In genomic region chr14:93005135-93005813, GRCh38 we compare ENCODE assay signal across 18 cellular contexts.
A peak's percentile ranks its signal among the peaks of the same experiment; 100 is the strongest.
DNase-seq lines count a peak whose midpoint lies in the region; ATAC-seq, FAIRE-seq and TF ChIP-seq lines count a peak whose summit lies in the region.
"Had no signal": no experiment of that assay in that cellular context is flagged by ENCODE, and none has a peak within 500 bp of the region (broad histone marks: within the 10 kb centered on the region; RNA-seq: fewer than 3 reads in every experiment).

No MANE protein-coding gene starts in this region.

- H3K4me3 Mint-ChIP-seq in activated T-cell treated with anti-CD3 and anti-CD28 coated beads, Interleukin-2, amount 50 U/mL, for 24 hours: no peak overlapping the region
- no peak overlapping the region for H3K4me3 Mint-ChIP-seq in activated T-cell treated with anti-CD3 and anti-CD28 coated beads, Interleukin-2, amount 50 U/mL, for 72 hours
- no peak overlapping the region for H3K4me3 Mint-ChIP-seq in endothelial cell (ENCODE audit: unreplicated experiment)
- H3K4me3 Mint-ChIP-seq: HFFc6 had no signal

- H3K27me3 Mint-ChIP-seq in activated T-cell treated with anti-CD3 and anti-CD28 coated beads, Interleukin-2, amount 50 U/mL, for 24 hours: no peaks in the 10 kb centered on the region
- H3K27me3 Mint-ChIP-seq in activated T-cell treated with anti-CD3 and anti-CD28 coated beads, Interleukin-2, amount 50 U/mL, for 72 hours (ENCODE audit: low read depth): no peaks in the 10 kb centered on the region
- H3K27me3 Mint-ChIP-seq in endothelial cell (ENCODE audit: unreplicated experiment): peaks cover 5% of the 10 kb centered on the region

- H3K27ac Mint-ChIP-seq in activated T-cell treated with anti-CD3 and anti-CD28 coated beads, Interleukin-2, amount 50 U/mL, for 24 hours: peak overlapping the region; percentile 11
- H3K27ac Mint-ChIP-seq in activated T-cell treated with anti-CD3 and anti-CD28 coated beads, Interleukin-2, amount 50 U/mL, for 72 hours: no peak overlapping the region
- no peak overlapping the region for H3K27ac Mint-ChIP-seq in endothelial cell (ENCODE audit: unreplicated experiment)
- H3K27ac Mint-ChIP-seq: HFFc6 had no signal

- H3K4me3 ChIP-seq in body of pancreas (no peak overlapping the region), HepG2 (replicated peaks in 1 of 3; ENCODE audit: insufficient read depth in 1 of 3, low read depth in 2 of 3, low read length in 3 of 3) (no peak overlapping the region), tibial nerve (no peak overlapping the region), adrenal gland (no peak overlapping the region)

- intact Hi-C loops in body of pancreas (cut with DNase I): no loop called here
- intact Hi-C loops in HepG2 (cut with micrococcal nuclease; ENCODE audit: unreplicated experiment): no loop called here
- intact Hi-C loops in adrenal gland (cut with DNase I): no loop called here

- CTCF ChIA-PET in HepG2 (lab: Yijun Ruan, JAX; ENCODE audit: low intra/inter-chr PET ratio, low total read pairs): no interaction called here

- WGBS in body of pancreas, 2 donors: 38 to 49% methylated on average over 7 of the region's 7 CpGs
- WGBS in HepG2 (ENCODE audit: low lambda C conversion rate): 97% methylated on average over 7 of the region's 7 CpGs
- 82 to 83% methylated on average over 7 of the region's 7 CpGs for WGBS in tibial nerve, 2 donors
- WGBS in adrenal gland, 4 donors: 89 to 93% (median 91%) methylated on average over 7 of the region's 7 CpGs

- H3K9ac ChIP-seq in HepG2 (ENCODE audit: insufficient read depth, low read depth, low read length): no peak overlapping the region
- H3K9ac ChIP-seq: parathyroid adenoma had no signal

- no peak for ATAC-seq in activated T-cell treated with anti-CD3 and anti-CD28 coated beads, Interleukin-2, amount 50 U/mL, for 72 hours (replicated peaks in 1 of 2)
- ATAC-seq in body of pancreas (peak; percentile 55), HepG2 (no peak), GM19328 (IDR thresholded peaks at IDR 0.05; ENCODE audit: unreplicated experiment) (no peak)
- ATAC-seq: PC-3 had no signal

- no peak for TF ChIP-seq EP300 in HepG2 (IDR thresholded peaks at IDR 0.05; ENCODE audit: low read depth in 2 of 2, low read length in 2 of 2)
- TF ChIP-seq EP300 in HepG2 (CRISPR knock-in tag; IDR thresholded peaks at IDR 0.05; ENCODE audit: borderline replicate concordance): no peak
- no peak for TF ChIP-seq EP300 in tibial nerve (IDR thresholded peaks at IDR 0.05)

- H3K36me3 Mint-ChIP-seq in activated T-cell treated with anti-CD3 and anti-CD28 coated beads, Interleukin-2, amount 50 U/mL, for 24 hours (ENCODE audit: low read depth): peaks cover 13% of the 10 kb centered on the region
- no peaks in the 10 kb centered on the region for H3K36me3 Mint-ChIP-seq in activated T-cell treated with anti-CD3 and anti-CD28 coated beads, Interleukin-2, amount 50 U/mL, for 72 hours (ENCODE audit: insufficient read depth in 2 of 2)
- H3K36me3 Mint-ChIP-seq in endothelial cell (ENCODE audit: low read depth, unreplicated experiment): no peaks in the 10 kb centered on the region

- TF ChIP-seq POLR2A in body of pancreas (IDR thresholded peaks at IDR 0.05) (no peak), HepG2 (IDR thresholded peaks at IDR 0.05; ENCODE audit: insufficient read depth in 1 of 2, low read depth in 2 of 2, low read length in 2 of 2) (no peak), tibial nerve (IDR thresholded peaks at IDR 0.05) (no peak), adrenal gland (IDR thresholded peaks at IDR 0.05) (no peak)

- peak overlapping the region in 2 of 4 donors; percentile 13 to 55 for H3K27ac ChIP-seq in body of pancreas
- no peak overlapping the region for H3K27ac ChIP-seq in HepG2 (ENCODE audit: extremely low read length, insufficient read depth, low read length)
- H3K27ac ChIP-seq in tibial nerve: peak overlapping the region in 3 of 4 donors; percentile 69 to 92 (median 86)
- peak overlapping the region in 1 of 5 donors; percentile 26 for H3K27ac ChIP-seq in adrenal gland
- H3K27ac ChIP-seq: parathyroid adenoma had no signal

- no peak overlapping the region for H2AFZ ChIP-seq in HepG2 (ENCODE audit: low read length)
- H2AFZ ChIP-seq: parathyroid adenoma had no signal

- H3K27me3 ChIP-seq in body of pancreas: no peaks in the 10 kb centered on the region
- no peaks in the 10 kb centered on the region for H3K27me3 ChIP-seq in HepG2 (ENCODE audit: control insufficient read depth in 1 of 2, insufficient read depth in 2 of 2, low read length in 2 of 2)
- H3K27me3 ChIP-seq in tibial nerve: no peaks in the 10 kb centered on the region
- H3K27me3 ChIP-seq in adrenal gland: no peaks in the 10 kb centered on the region

- H3K4me2 ChIP-seq in HepG2 (ENCODE audit: low read depth, low read length): no peak overlapping the region

- peaks cover 11% of the 10 kb centered on the region for H3K4me1 Mint-ChIP-seq in activated T-cell treated with anti-CD3 and anti-CD28 coated beads, Interleukin-2, amount 50 U/mL, for 24 hours (ENCODE audit: low read depth)
- H3K4me1 Mint-ChIP-seq in activated T-cell treated with anti-CD3 and anti-CD28 coated beads, Interleukin-2, amount 50 U/mL, for 72 hours (ENCODE audit: low read depth): no peaks in the 10 kb centered on the region
- peaks cover 9% of the 10 kb centered on the region for H3K4me1 Mint-ChIP-seq in endothelial cell (ENCODE audit: unreplicated experiment)

- H4K20me1 ChIP-seq in HepG2 (ENCODE audit: insufficient read depth, low read length): no peaks in the 10 kb centered on the region

- H3K36me3 ChIP-seq in body of pancreas (replicated peaks in 1 of 2; ENCODE audit: insufficient read depth in 1 of 2, low read depth in 2 of 2) (no peaks in the 10 kb centered on the region), HepG2 (replicated peaks in 1 of 2; ENCODE audit: control insufficient read depth in 1 of 2, insufficient read depth in 2 of 2, low read length in 2 of 2) (peaks cover 0 to 1% of the 10 kb centered on the region in 2 experiments; a peak in 1 of 5 replicates), tibial nerve (no peaks in the 10 kb centered on the region), adrenal gland (replicated peaks in 1 of 2) (no peaks in the 10 kb centered on the region)

- no peaks in the 10 kb centered on the region for H3K9me3 Mint-ChIP-seq in activated T-cell treated with anti-CD3 and anti-CD28 coated beads, Interleukin-2, amount 50 U/mL, for 24 hours
- H3K9me3 Mint-ChIP-seq in activated T-cell treated with anti-CD3 and anti-CD28 coated beads, Interleukin-2, amount 50 U/mL, for 72 hours: no peaks in the 10 kb centered on the region
- H3K9me3 Mint-ChIP-seq in endothelial cell (ENCODE audit: unreplicated experiment): no peaks in the 10 kb centered on the region
- H3K9me3 Mint-ChIP-seq: HFFc6 had no signal

- DNase-seq in activated T-cell treated with anti-CD3 and anti-CD28 coated beads, Interleukin-2, amount 50 U/mL, for 24 hours: no peak
- no peak for DNase-seq in activated T-cell treated with anti-CD3 and anti-CD28 coated beads, Interleukin-2, amount 50 U/mL, for 72 hours
- peak; percentile 47 to 74 (median 64) for DNase-seq in body of pancreas
- no peak for DNase-seq in HepG2 (ENCODE audit: low spot score)
- no peak for DNase-seq in tibial nerve (ENCODE audit: low spot score in 2 of 2)
- no peak for DNase-seq in endothelial cell (ENCODE audit: low spot score)
- DNase-seq in adrenal gland: no peak
- DNase-seq: activated CD8-positive, alpha-beta memory T cell treated with anti-CD3 and anti-CD28 coated beads for 24 hours; activated effector memory CD4-positive, alpha-beta T cell treated with anti-CD3 and anti-CD28 coated beads, Interleukin-2, amount 50 U/mL, for 16 hours; HFFc6; NCI-H1048; NCI-H524 treated with DMSO at 0.1 percent for 48 hours; PC-3; stimulated activated CD4-positive, alpha-beta T cell treated with anti-CD3 and anti-CD28 coated beads, Interleukin-12 subunit alpha, Interleukin-12 subunit beta, amount 100 ng/mL, for 4 hours had no signal

- no peak for FAIRE-seq in HepG2 (lab: Jason Lieb, UNC)
- FAIRE-seq: bronchial epithelial cell, GM12892 had no signal

- H3K9me3 ChIP-seq in body of pancreas: no peaks in the 10 kb centered on the region
- H3K9me3 ChIP-seq in HepG2 (ENCODE audit: low read length): no peaks in the 10 kb centered on the region
- no peaks in the 10 kb centered on the region for H3K9me3 ChIP-seq in tibial nerve
- no peaks in the 10 kb centered on the region for H3K9me3 ChIP-seq in adrenal gland (replicated peaks in 1 of 3)

- BruUV-seq in HepG2 (replicated peaks; lab: Mats Ljungman, UMichigan): no TSS peak

- POLR2A ChIA-PET in HepG2 (lab: Yijun Ruan, JAX): no interaction called here

- no peaks in the 10 kb centered on the region for H3K79me2 ChIP-seq in HepG2 (ENCODE audit: insufficient read depth, low read length)

- TF ChIP-seq RAD21 in HepG2 (CRISPR knock-in tag; IDR thresholded peaks at IDR 0.05): no peak

- TF ChIP-seq CTCF in body of pancreas (IDR thresholded peaks at IDR 0.05) (no peak), HepG2 (CRISPR knock-in tag; IDR thresholded peaks at IDR 0.05) (no peak), tibial nerve (IDR thresholded peaks at IDR 0.05) (no peak), endothelial cell (IDR thresholded peaks at IDR 0.05; ENCODE audit: unreplicated experiment) (no peak), adrenal gland (IDR thresholded peaks at IDR 0.05) (no peak)

- H3K4me1 ChIP-seq in body of pancreas: peaks cover 42% of the 10 kb centered on the region
- H3K4me1 ChIP-seq in HepG2 (ENCODE audit: insufficient read depth, low read length): peaks cover 34% of the 10 kb centered on the region
- H3K4me1 ChIP-seq in tibial nerve: peaks cover 0 to 77% (median 63%) of the 10 kb centered on the region in 4 donors
- peaks cover 15 to 32% of the 10 kb centered on the region in 2 donors for H3K4me1 ChIP-seq in adrenal gland (replicated peaks in 1 of 2)

- in situ Hi-C loops in HepG2 (cut with HindIII; ENCODE audit: extremely low pct_ligation_motif_present, low pct_unique_long_range_greater_than_20kb): no loop called here

TF ChIP-seq in HepG2, 621 proteins besides CTCF, POLR2A, EP300 and RAD21:
- TF ChIP-seq MAFK (conservative IDR thresholded peaks at IDR 0.05 in 1 of 2, IDR thresholded peaks at IDR 0.05 in 1 of 2; ENCODE audit: low read length in 2 of 2) (peak; percentile 54 to 60; a peak in 3 of 4 replicates), MAFF (IDR thresholded peaks at IDR 0.05; ENCODE audit: low read depth, low read length) (peak; percentile 30; the same call in 1 of the 2 replicates)
- TF ChIP-seq, protein P1, sequence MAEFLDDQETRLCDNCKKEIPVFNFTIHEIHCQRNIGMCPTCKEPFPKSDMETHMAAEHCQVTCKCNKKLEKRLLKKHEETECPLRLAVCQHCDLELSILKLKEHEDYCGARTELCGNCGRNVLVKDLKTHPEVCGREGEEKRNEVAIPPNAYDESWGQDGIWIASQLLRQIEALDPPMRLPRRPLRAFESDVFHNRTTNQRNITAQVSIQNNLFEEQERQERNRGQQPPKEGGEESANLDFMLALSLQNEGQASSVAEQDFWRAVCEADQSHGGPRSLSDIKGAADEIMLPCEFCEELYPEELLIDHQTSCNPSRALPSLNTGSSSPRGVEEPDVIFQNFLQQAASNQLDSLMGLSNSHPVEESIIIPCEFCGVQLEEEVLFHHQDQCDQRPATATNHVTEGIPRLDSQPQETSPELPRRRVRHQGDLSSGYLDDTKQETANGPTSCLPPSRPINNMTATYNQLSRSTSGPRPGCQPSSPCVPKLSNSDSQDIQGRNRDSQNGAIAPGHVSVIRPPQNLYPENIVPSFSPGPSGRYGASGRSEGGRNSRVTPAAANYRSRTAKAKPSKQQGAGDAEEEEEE (CRISPR knock-in tag; IDR thresholded peaks at IDR 0.05; ENCODE audit: borderline replicate concordance): no peak

Comparison
In these comparisons a context has a peak if more than half of its experiments do, and no peak if none do; other contexts are left out.
1. DNase-seq: peak in body of pancreas (4 of 4); none in activated T-cell treated with anti-CD3 and anti-CD28 coated beads, Interleukin-2, amount 50 U/mL, for 24 hours (single experiment), activated T-cell treated with anti-CD3 and anti-CD28 coated beads, Interleukin-2, amount 50 U/mL, for 72 hours (0 of 2), HepG2 (single experiment), tibial nerve (0 of 2), endothelial cell (single experiment) and adrenal gland (0 of 7).